1 cellular context compared by ENCODE assay signal in the genomic region with DNA sequence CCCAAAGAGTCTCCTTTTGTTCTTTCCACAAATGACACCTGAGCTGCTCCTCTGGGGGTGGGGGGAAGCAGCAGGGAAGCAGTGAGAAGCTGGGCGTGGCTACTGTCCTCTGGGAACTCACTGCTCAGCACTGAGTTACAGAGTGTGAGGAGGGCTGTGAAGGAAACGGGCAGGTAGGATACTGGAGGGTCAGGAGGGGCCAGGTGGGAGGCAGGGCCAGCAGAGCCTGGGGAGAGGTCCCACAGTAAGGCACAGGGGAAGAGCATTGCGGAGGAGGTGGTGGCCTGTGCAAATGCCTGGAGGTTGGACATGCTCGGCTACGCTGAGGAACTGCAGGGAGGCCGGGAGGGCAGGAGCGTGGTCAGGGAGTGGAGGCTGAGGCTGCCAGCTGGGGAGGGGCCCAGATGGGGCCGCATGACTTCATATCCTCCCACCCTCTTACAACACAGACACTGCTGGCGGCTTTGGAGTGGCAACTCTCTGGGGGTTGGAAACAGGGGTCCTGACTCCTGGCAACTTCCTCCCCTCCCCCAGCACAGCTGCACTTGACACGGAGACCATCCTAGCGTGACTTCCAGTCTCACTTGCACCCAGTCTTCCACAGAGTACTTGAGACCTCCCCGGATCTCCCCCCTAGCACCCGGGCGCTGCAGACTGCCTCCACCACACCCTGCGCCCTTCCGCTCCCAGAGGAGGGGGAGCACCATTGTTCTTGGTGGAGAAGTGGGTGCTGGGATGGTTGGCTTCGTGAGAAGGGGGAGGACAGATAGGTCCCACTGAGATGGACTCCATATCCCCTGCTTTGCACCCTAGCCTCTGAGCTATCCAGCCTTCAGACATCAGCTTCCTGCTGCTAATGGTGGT.
A peak's percentile ranks its signal among the peaks of the same experiment; 100 is the strongest.
TF ChIP-seq lines count a peak whose summit lies in the region.

No MANE protein-coding gene starts in this region.

TF ChIP-seq in GM12878, 131 proteins besides CTCF, POLR2A, EP300 and RAD21 (continued from another document):
- TF ChIP-seq ZNF687 (IDR thresholded peaks at IDR 0.05) (no peak), SMAD1 (IDR thresholded peaks at IDR 0.05; ENCODE audit: low read depth, partially characterized antibody) (no peak), CUX1 (IDR thresholded peaks at IDR 0.05; ENCODE audit: insufficient replicate concordance, low read depth, low read length) (no peak), RUNX3 (IDR thresholded peaks at IDR 0.05; ENCODE audit: low read length) (peak; percentile 47), SKIL (IDR thresholded peaks at IDR 0.05; ENCODE audit: low read depth, poor library complexity, severe bottlenecking) (no peak)
- TF ChIP-seq, protein P1, sequence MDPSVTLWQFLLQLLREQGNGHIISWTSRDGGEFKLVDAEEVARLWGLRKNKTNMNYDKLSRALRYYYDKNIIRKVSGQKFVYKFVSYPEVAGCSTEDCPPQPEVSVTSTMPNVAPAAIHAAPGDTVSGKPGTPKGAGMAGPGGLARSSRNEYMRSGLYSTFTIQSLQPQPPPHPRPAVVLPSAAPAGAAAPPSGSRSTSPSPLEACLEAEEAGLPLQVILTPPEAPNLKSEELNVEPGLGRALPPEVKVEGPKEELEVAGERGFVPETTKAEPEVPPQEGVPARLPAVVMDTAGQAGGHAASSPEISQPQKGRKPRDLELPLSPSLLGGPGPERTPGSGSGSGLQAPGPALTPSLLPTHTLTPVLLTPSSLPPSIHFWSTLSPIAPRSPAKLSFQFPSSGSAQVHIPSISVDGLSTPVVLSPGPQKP (IDR thresholded peaks at IDR 0.05; ENCODE audit: low read depth, low read length), result no peak
